Comparison of ENCODE assay signal across 8 cellular contexts in the genomic region with DNA sequence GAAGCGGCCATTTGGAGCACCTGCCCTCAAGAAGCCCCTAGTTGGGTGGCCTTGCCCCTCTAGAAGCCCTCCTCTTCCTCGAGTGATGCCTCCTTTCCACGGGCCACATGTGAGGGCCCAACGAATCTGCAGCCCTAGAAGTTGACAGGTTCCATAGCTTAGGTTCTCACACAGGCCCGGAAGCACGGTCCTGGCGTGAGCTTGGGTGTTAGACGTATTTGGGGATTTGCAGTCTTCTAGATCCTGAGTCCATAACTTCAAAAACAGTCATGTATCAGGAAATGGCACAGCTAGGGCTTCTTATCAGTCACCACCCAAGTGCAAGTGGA. TPM values are rescaled to one million over a fixed set of nuclear protein-coding genes. Genes with fewer than 3 reads are reported as not detected.
DNase-seq lines count a peak whose midpoint lies in the region; ATAC-seq, FAIRE-seq and TF ChIP-seq lines count a peak whose summit lies in the region.

No MANE protein-coding gene starts in this region.

- H3K27me3 ChIP-seq in heart right ventricle (no peaks in the 10 kb centered on the region), keratinocyte (ENCODE audit: control insufficient read depth, extremely low read depth, insufficient read depth, low read length) (no peaks in the 10 kb centered on the region), tibial artery (no peaks in the 10 kb centered on the region)

- DNase-seq in heart right ventricle (no peak), Right ventricle myocardium inferior (ENCODE audit: missing footprints) (no peak), keratinocyte (ENCODE audit: low read depth, low spot score) (no peak), tibial artery (peak in 1 of 2 donors; percentile 24), NCI-H2171 treated with DMSO at 0.1 percent for 48 hours (lab: John Stamatoyannopoulos, UW) (no peak), H54 (ENCODE audit: insufficient read length, low spot score) (no peak), NCI-H345 (lab: John Stamatoyannopoulos, UW) (no peak)
- no peak for DNase-seq in activated naive CD4-positive, alpha-beta T cell treated with anti-CD3 and anti-CD28 coated beads, Interleukin-2, amount 50 U/mL, for 72 hours (ENCODE audit: low spot score in 2 of 2)

- H3K4me1 ChIP-seq in heart right ventricle (peaks cover 5 to 45% (median 39%) of the 10 kb centered on the region in 9 donors), keratinocyte (ENCODE audit: control insufficient read depth, extremely low read depth, insufficient read depth, low read length) (peaks cover 12% of the 10 kb centered on the region), tibial artery (peaks cover 0 to 37% (median 14%) of the 10 kb centered on the region in 4 donors)

- intact Hi-C loops in heart right ventricle (cut with DNase I) (no loop called here), Right ventricle myocardium inferior (cut with DNase I) (loop anchor here (10.0 kb wide), 1 partner anchor 91 kb away; no protein-coding TSS in a partner anchor), tibial artery (cut with DNase I; ENCODE audit: low total_unique reads) (no loop called here)

- FAIRE-seq in keratinocyte (lab: Jason Lieb, UNC) (no peak), H54 (lab: Jason Lieb, UNC) (no peak)

- no peaks in the 10 kb centered on the region for H3K9me3 Mint-ChIP-seq in activated naive CD4-positive, alpha-beta T cell treated with anti-CD3 and anti-CD28 coated beads, Interleukin-2, amount 50 U/mL, for 72 hours

- H3K4me3 ChIP-seq in heart right ventricle (peak overlapping the region; percentile 77 to 96 (median 90)), keratinocyte (ENCODE audit: control insufficient read depth in 2 of 3, extremely low read depth in 1 of 3, insufficient read depth in 2 of 3, low read depth in 1 of 3, low read length in 3 of 3) (peak overlapping the region; percentile 92 to 94 (median 93)), tibial artery (peak overlapping the region; percentile 73 to 88)

- H3K27ac ChIP-seq in heart right ventricle, result peak overlapping the region; percentile 90 to 99 (median 98)
- peak overlapping the region; percentile 91 for H3K27ac ChIP-seq in keratinocyte (ENCODE audit: control insufficient read depth, insufficient read depth, low read length)
- peak overlapping the region; percentile 97 to 99 for H3K27ac ChIP-seq in tibial artery

- H3K9me3 ChIP-seq in heart right ventricle (no peaks in the 10 kb centered on the region), keratinocyte (ENCODE audit: control insufficient read depth, low read depth, low read length) (no peaks in the 10 kb centered on the region), tibial artery (no peaks in the 10 kb centered on the region)

- WGBS in heart right ventricle, 2 donors, result 67 to 69% methylated on average over 8 of the region's 8 CpGs

- H3K36me3 ChIP-seq in heart right ventricle, result no peaks in the 10 kb centered on the region
- no peaks in the 10 kb centered on the region for H3K36me3 ChIP-seq in keratinocyte (ENCODE audit: control insufficient read depth in 2 of 2, extremely low read depth in 1 of 2, insufficient read depth in 2 of 2, low read length in 2 of 2)
- H3K36me3 ChIP-seq in tibial artery, result peaks cover 0 to 4% (median 0%) of the 10 kb centered on the region in 3 donors

- TF ChIP-seq CTCF in heart right ventricle (IDR thresholded peaks at IDR 0.05), result no peak
- no peak for TF ChIP-seq CTCF in keratinocyte (optimal IDR thresholded peaks at IDR 0.05 in 1 of 3, IDR thresholded peaks at IDR 0.05 in 1 of 3, conservative IDR thresholded peaks at IDR 0.05 in 1 of 3; ENCODE audit: extremely low read depth in 1 of 3, insufficient read depth in 2 of 3, low read length in 3 of 3)
- TF ChIP-seq CTCF in tibial artery (IDR thresholded peaks at IDR 0.05), result no peak

- peaks cover 0 to 6% of the 10 kb centered on the region in 2 donors for H3K36me3 Mint-ChIP-seq in activated naive CD4-positive, alpha-beta T cell treated with anti-CD3 and anti-CD28 coated beads, Interleukin-2, amount 50 U/mL, for 72 hours

- H2AFZ ChIP-seq in keratinocyte (ENCODE audit: control insufficient read depth, low read length), result peak overlapping the region; percentile 84

- H3K79me2 ChIP-seq in keratinocyte (ENCODE audit: control insufficient read depth, insufficient read depth, low read length), result peaks cover 32% of the 10 kb centered on the region

- no peak for TF ChIP-seq POLR2A in H54 (IDR thresholded peaks at IDR 0.05; ENCODE audit: low read depth, low read length)

- H3K9ac ChIP-seq in keratinocyte (ENCODE audit: control insufficient read depth, extremely low read depth, insufficient read depth, low read length), result peak overlapping the region; percentile 98

- no peaks in the 10 kb centered on the region for H4K20me1 ChIP-seq in keratinocyte (ENCODE audit: control insufficient read depth, extremely low read depth, insufficient read depth, low read length)

- peaks cover 5% of the 10 kb centered on the region for H3K9me1 ChIP-seq in keratinocyte (ENCODE audit: control insufficient read depth, extremely low read depth, insufficient read depth, low read length)

- peak overlapping the region; percentile 96 for H3K4me2 ChIP-seq in keratinocyte (ENCODE audit: control insufficient read depth, extremely low read depth, insufficient read depth, low read depth, low read length)

- dilution Hi-C loops in keratinocyte (cut with MboI; ENCODE audit: extremely low pct_ligation_motif_present, low sequenced_read_pairs), result no loop called here

- peak overlapping the region; percentile 9 to 99 for H3K27ac Mint-ChIP-seq in activated naive CD4-positive, alpha-beta T cell treated with anti-CD3 and anti-CD28 coated beads, Interleukin-2, amount 50 U/mL, for 72 hours

- ATAC-seq in heart right ventricle, result peak in 1 of 8 donors; percentile 4
- no peak for ATAC-seq in Right ventricle myocardium inferior
- no peak for ATAC-seq in activated naive CD4-positive, alpha-beta T cell treated with anti-CD3 and anti-CD28 coated beads, Interleukin-2, amount 50 U/mL, for 72 hours

RNA-seq across cellular contexts. Expression of a gene that starts 0.4 kb away (rescaled TPM):
- 100 to 1,000 TPM in 4 of 10 donors, 10 to 100 TPM in 6; 78.1 to 118 (median 96.8) TPM for total RNA-seq in heart right ventricle
- polyA plus RNA-seq in heart right ventricle, result 10 to 100 TPM; 31.8 to 63.2 TPM
- total RNA-seq in Right ventricle myocardium inferior, result 93.2 TPM
- 10 to 100 TPM; 35.7 to 40.3 TPM for total RNA-seq in activated naive CD4-positive, alpha-beta T cell treated with anti-CD3 and anti-CD28 coated beads, Interleukin-2, amount 50 U/mL, for 72 hours
- polyA plus RNA-seq in keratinocyte, result 22.3 to 25.4 TPM (median 23.7 TPM) in 3 replicates
- 27.6 TPM for polyA plus RNA-seq in keratinocyte (2011; ENCODE audit: low read depth)
- 21.8 and 29.5 TPM in 2 replicates for polyA plus RNA-seq in keratinocyte (2011; cell fraction: cytosol; rRNA removed)
- 31.0 and 34.0 TPM in 2 replicates for polyA plus RNA-seq in keratinocyte (2011; cell fraction: nucleus; rRNA removed)
- polyA plus RNA-seq in keratinocyte (2012; ENCODE audit: low replicate concordance), result 18.4 and 23.8 TPM in 2 replicates
- 43.5 to 84.3 TPM (median 60.6 TPM) in 3 replicates for polyA minus RNA-seq in keratinocyte
- 21.3 TPM for polyA minus RNA-seq in keratinocyte (2011; cell fraction: cytosol; rRNA and poly(A)+ RNA removed)
- 16.9 and 29.1 TPM in 2 replicates for polyA minus RNA-seq in keratinocyte (2011; cell fraction: nucleus; rRNA and poly(A)+ RNA removed)
